In the genomic region with DNA sequence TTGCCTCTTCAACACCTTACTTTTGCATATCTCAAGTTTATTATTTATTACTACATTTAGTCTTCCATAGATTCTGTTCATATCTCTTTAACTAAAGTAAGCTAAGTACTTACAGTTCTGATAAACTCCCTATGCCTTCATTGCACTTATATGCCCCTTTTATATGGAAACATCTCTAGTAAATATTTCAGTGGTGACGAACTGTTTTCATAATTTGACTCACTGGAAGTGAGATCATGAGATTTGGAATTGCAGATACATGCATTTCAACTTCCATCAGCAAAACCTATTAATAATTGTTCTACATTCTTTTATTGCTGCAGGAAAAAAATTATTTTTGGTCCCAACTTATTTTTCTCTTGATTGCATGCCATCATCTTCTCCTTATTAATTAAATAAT, we compare ENCODE assay signal across 18 cellular contexts.
DNase-seq lines count a peak whose midpoint lies in the region; ATAC-seq, FAIRE-seq and TF ChIP-seq lines count a peak whose summit lies in the region.
"Had no signal": no experiment of that assay in that cellular context is flagged by ENCODE, and none has a peak within 500 bp of the region (broad histone marks: within the 10 kb centered on the region; RNA-seq: fewer than 3 reads in every experiment).

No MANE protein-coding gene starts in this region.

- H3K79me2 ChIP-seq in fibroblast of lung (ENCODE audit: control insufficient read depth, insufficient read depth, low read length), result no peaks in the 10 kb centered on the region

- H3K27me3 ChIP-seq in fibroblast of lung (ENCODE audit: control insufficient read depth, insufficient read depth, low read length), result no peaks in the 10 kb centered on the region

- TF ChIP-seq CTCF in fibroblast of lung (conservative IDR thresholded peaks at IDR 0.05 in 1 of 2, IDR thresholded peaks at IDR 0.05 in 1 of 2; ENCODE audit: low read depth in 1 of 2, low read length in 2 of 2), result no peak

- no peak for TF ChIP-seq POLR2A in GM12891 (IDR thresholded peaks at IDR 0.05; ENCODE audit: low read depth, low read length)

- no peaks in the 10 kb centered on the region for H4K20me1 ChIP-seq in fibroblast of lung (ENCODE audit: control insufficient read depth, extremely low read depth, insufficient read depth, low read length)

- H3K9ac ChIP-seq in SK-N-MC (ENCODE audit: insufficient read length) (no peak overlapping the region), fibroblast of lung (ENCODE audit: insufficient read depth, low read length) (no peak overlapping the region)
- H3K9ac ChIP-seq: parathyroid adenoma had no signal

- peak; percentile 89 for DNase-seq in HCEC 1CT
- no peak for DNase-seq in SK-N-MC (ENCODE audit: low read depth, low spot score)
- peak; percentile 71 to 72 for DNase-seq in fibroblast of lung (ENCODE audit: low read depth in 2 of 2)
- DNase-seq in pulmonary artery endothelial cell (ENCODE audit: low read depth, low spot score), result peak; percentile 35
- no peak for DNase-seq in ACHN
- DNase-seq in NCI-H2029 (lab: John Stamatoyannopoulos, UW), result no peak
- DNase-seq in GM12891 (ENCODE audit: insufficient read length, low spot score), result no peak
- DNase-seq: activated gamma-delta T cell treated with Interleukin-2 at 50 U/mL for 16 hours; CD4-positive, CD25-positive, alpha-beta regulatory T cell; effector CD8-positive, alpha-beta T cell; head of caudate nucleus; NCI-H2081 treated with DMSO at 0.1 percent for 48 hours; NCI-H82; T-helper 17 cell had no signal

- H3K36me3 ChIP-seq in SK-N-MC (ENCODE audit: insufficient read depth, low read length), result no peaks in the 10 kb centered on the region
- H3K36me3 ChIP-seq in fibroblast of lung (ENCODE audit: control insufficient read depth, insufficient read depth, low read length), result no peaks in the 10 kb centered on the region

- no peak overlapping the region for H2AFZ ChIP-seq in fibroblast of lung (ENCODE audit: low read length)
- H2AFZ ChIP-seq: parathyroid adenoma had no signal

- H3K27ac ChIP-seq in SK-N-MC, result peak overlapping the region; percentile 71; the same call in 1 of the 2 replicates
- no peak overlapping the region for H3K27ac ChIP-seq in fibroblast of lung (ENCODE audit: insufficient read depth, low read length)
- H3K27ac ChIP-seq: parathyroid adenoma had no signal

- H3K4me3 ChIP-seq in SK-N-MC (no peak overlapping the region), fibroblast of lung (replicated peaks in 1 of 4; ENCODE audit: control extremely low read depth in 1 of 4, insufficient read depth in 1 of 4, low read depth in 3 of 4, low read length in 4 of 4) (no peak overlapping the region)

- H3K4me2 ChIP-seq in fibroblast of lung (ENCODE audit: extremely low read depth, insufficient read depth, low read length), result no peak overlapping the region

- no peaks in the 10 kb centered on the region for H3K9me3 ChIP-seq in SK-N-MC (ENCODE audit: low read depth, low read length)
- H3K9me3 ChIP-seq in fibroblast of lung (ENCODE audit: control insufficient read depth, insufficient read depth, low read depth, low read length), result no peaks in the 10 kb centered on the region

- in situ Hi-C loops in ACHN (cut with HindIII; ENCODE audit: low pct_ligation_motif_present, low pct_unique_long_range_greater_than_20kb, low sequenced_read_pairs), result no loop called here

- H3K4me1 ChIP-seq in fibroblast of lung (ENCODE audit: control insufficient read depth, extremely low read depth, insufficient read depth, low read length), result no peaks in the 10 kb centered on the region

- no peak for ATAC-seq in HG03378 (IDR thresholded peaks at IDR 0.05; ENCODE audit: unreplicated experiment)
- ATAC-seq: activated CD4-positive, CD25-positive, alpha-beta regulatory T cell treated with anti-CD3 and anti-CD28 coated beads, Interleukin-2, amount 50 U/mL, for 24 hours; Right ventricle myocardium inferior; T-helper 17 cell had no signal

- no peak for FAIRE-seq in GM12891 (lab: Jason Lieb, UNC)

TF ChIP-seq in GM12891, 5 proteins besides CTCF, POLR2A, EP300 and RAD21:
- TF ChIP-seq SPI1 (IDR thresholded peaks at IDR 0.05; ENCODE audit: low read depth, low read length) (no peak), PAX5 (IDR thresholded peaks at IDR 0.05; ENCODE audit: insufficient read depth, low read length, severe bottlenecking) (no peak), TAF1 (IDR thresholded peaks at IDR 0.05; ENCODE audit: low read depth, low read length) (no peak), POLR2AphosphoS5 (IDR thresholded peaks at IDR 0.05; ENCODE audit: low read depth, low read length) (no peak), POU2F2 (IDR thresholded peaks at IDR 0.05; ENCODE audit: low read depth, low read length) (no peak)

Comparison
In these comparisons a context has a peak if more than half of its experiments do, and no peak if none do; other contexts are left out.
1. DNase-seq: peak in HCEC 1CT (single experiment), fibroblast of lung (2 of 2) and pulmonary artery endothelial cell (single experiment); none in SK-N-MC (single experiment), ACHN (single experiment), NCI-H2029 (single experiment) and GM12891 (single experiment).